Comparison of ENCODE assay signal across 9 cellular contexts in the genomic region with DNA sequence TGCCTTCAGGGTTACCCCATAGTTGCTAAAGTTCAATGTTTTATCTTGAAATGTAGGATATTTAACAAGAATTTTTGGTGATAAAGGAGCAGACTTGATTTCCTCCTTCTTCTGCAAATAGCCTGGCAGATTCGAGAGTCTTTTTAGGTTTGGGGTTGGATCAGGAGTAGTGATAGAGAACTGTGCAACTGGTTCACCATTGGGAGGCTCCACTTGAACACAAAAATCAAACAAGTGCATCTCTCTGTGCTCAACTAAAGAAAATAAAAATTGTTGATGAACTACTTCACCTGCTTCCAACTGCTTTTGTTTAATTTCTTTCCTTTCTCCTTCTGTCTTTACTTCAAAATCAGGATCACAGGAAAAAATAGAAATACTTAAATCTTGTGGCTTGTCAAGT. TPM values are rescaled to one million over a fixed set of nuclear protein-coding genes. Genes with fewer than 3 reads are reported as not detected.
DNase-seq lines count a peak whose midpoint lies in the region; ATAC-seq and FAIRE-seq lines count a peak whose summit lies in the region.
"Had no signal": no experiment of that assay in that cellular context is flagged by ENCODE, and none has a peak within 500 bp of the region (broad histone marks: within the 10 kb centered on the region; RNA-seq: fewer than 3 reads in every experiment).

No MANE protein-coding gene starts in this region.

- H3K27me3 Mint-ChIP-seq in activated T-cell treated with anti-CD3 and anti-CD28 coated beads, Interleukin-2, amount 50 U/mL, for 4 hours (ENCODE audit: low read depth), result no peaks in the 10 kb centered on the region
- H3K27me3 Mint-ChIP-seq: activated naive CD8-positive, alpha-beta T cell had no signal

- H3K27ac ChIP-seq in epithelial cell of prostate, result peak overlapping the region; percentile 34

- no peaks in the 10 kb centered on the region for H3K36me3 Mint-ChIP-seq in activated T-cell treated with anti-CD3 and anti-CD28 coated beads, Interleukin-2, amount 50 U/mL, for 4 hours (ENCODE audit: insufficient read depth)
- H3K36me3 Mint-ChIP-seq: activated naive CD8-positive, alpha-beta T cell had no signal

- no peaks in the 10 kb centered on the region for H3K9me3 Mint-ChIP-seq in activated T-cell treated with anti-CD3 and anti-CD28 coated beads, Interleukin-2, amount 50 U/mL, for 4 hours

- no peak overlapping the region for H3K4me3 Mint-ChIP-seq in activated T-cell treated with anti-CD3 and anti-CD28 coated beads, Interleukin-2, amount 50 U/mL, for 4 hours
- H3K4me3 Mint-ChIP-seq: activated naive CD8-positive, alpha-beta T cell had no signal

- no peaks in the 10 kb centered on the region for H3K4me1 Mint-ChIP-seq in activated T-cell treated with anti-CD3 and anti-CD28 coated beads, Interleukin-2, amount 50 U/mL, for 4 hours (ENCODE audit: low read depth)

- ATAC-seq in activated T-cell treated with anti-CD3 and anti-CD28 coated beads, Interleukin-2, amount 50 U/mL, for 4 hours, result no peak

- FAIRE-seq in GM18507 (lab: Jason Lieb, UNC), result peak; percentile 67

- DNase-seq in GM18507 (ENCODE audit: extremely low spot score, insufficient read length, low read depth) (no peak), M059J (ENCODE audit: low read depth) (peak; percentile 43), epithelial cell of prostate (ENCODE audit: low read depth, low spot score) (no peak), putamen (ENCODE audit: low spot score) (peak; percentile 34), SW 1271 (lab: John Stamatoyannopoulos, UW) (no peak)
- DNase-seq in activated T-cell treated with anti-CD3 and anti-CD28 coated beads, Interleukin-2, amount 50 U/mL, for 4 hours, result no peak
- DNase-seq in central memory CD4-positive, alpha-beta T cell, result no peak
- DNase-seq in activated naive CD4-positive, alpha-beta T cell treated with Interleukin-2 at 50 U/mL for 16 hours, result no peak

RNA-seq across cellular contexts. Expression of a gene that starts 58.5 kb away (rescaled TPM):
- 0.07 and 0.15 TPM in 2 replicates for total RNA-seq in M059J (2014; rRNA removed; shearing (Covaris generic))
- under 1 TPM; 0.19 to 0.34 (median 0.23) TPM for total RNA-seq in activated T-cell treated with anti-CD3 and anti-CD28 coated beads, Interleukin-2, amount 50 U/mL, for 4 hours

Comparison
In these comparisons a context has a peak if more than half of its experiments do, and no peak if none do; other contexts are left out.
1. DNase-seq: peak in M059J (single experiment) and putamen (single experiment); none in GM18507 (single experiment), epithelial cell of prostate (single experiment), activated T-cell treated with anti-CD3 and anti-CD28 coated beads, Interleukin-2, amount 50 U/mL, for 4 hours (single experiment), central memory CD4-positive, alpha-beta T cell (single experiment), SW 1271 (0 of 2) and activated naive CD4-positive, alpha-beta T cell treated with Interleukin-2 at 50 U/mL for 16 hours (single experiment).